In the genomic region with DNA sequence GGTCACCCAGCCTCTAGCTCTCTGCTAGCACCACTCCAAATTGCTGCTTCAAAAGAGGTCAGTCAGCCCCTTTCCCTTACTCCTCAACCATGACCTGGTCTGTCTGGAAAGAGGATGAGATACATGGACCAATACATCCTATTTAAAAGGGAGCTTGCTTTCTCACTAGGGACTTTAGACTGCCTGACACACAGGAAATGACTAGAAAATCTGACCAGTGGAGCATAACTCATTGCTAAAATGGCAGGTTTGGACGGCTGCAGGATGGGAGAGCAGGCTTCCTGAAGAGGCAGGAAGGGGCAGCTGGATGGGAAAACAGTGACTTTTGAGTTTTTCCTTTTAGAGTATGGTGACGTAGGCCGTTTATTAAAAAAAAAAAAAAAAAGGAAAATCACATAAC, we compare ENCODE assay signal across 8 cellular contexts. TPM values are rescaled to one million over a fixed set of nuclear protein-coding genes. Genes with fewer than 3 reads are reported as not detected.
DNase-seq lines count a peak whose midpoint lies in the region; ATAC-seq and TF ChIP-seq lines count a peak whose summit lies in the region.

No MANE protein-coding gene starts in this region.

- peak overlapping the region; percentile 45 for H3K4me2 ChIP-seq in HCT116 (ENCODE audit: low read length)

- no peaks in the 10 kb centered on the region for H3K9me3 Mint-ChIP-seq in activated naive CD8-positive, alpha-beta T cell (ENCODE audit: low read depth)

- H3K36me3 Mint-ChIP-seq in activated naive CD8-positive, alpha-beta T cell, result peaks cover 3% of the 10 kb centered on the region

- no peak overlapping the region for H3K9ac ChIP-seq in HCT116 (ENCODE audit: low read length)

- peaks cover 80% of the 10 kb centered on the region for H3K4me1 Mint-ChIP-seq in activated naive CD8-positive, alpha-beta T cell (ENCODE audit: low read depth)

- BruUV-seq in HCT116 (replicated peaks; lab: Mats Ljungman, UMichigan), result no TSS peak

- H3K4me3 Mint-ChIP-seq in activated naive CD8-positive, alpha-beta T cell, result peak overlapping the region; percentile 56

- TF ChIP-seq CTCF in HCT116 (IDR thresholded peaks at IDR 0.05 in 2 of 3, conservative IDR thresholded peaks at IDR 0.05 in 1 of 3; ENCODE audit: borderline replicate concordance in 1 of 3, insufficient read depth in 1 of 3, low read depth in 2 of 3, low read length in 2 of 3) (no peak), WERI-Rb-1 (IDR thresholded peaks at IDR 0.05; ENCODE audit: low read depth, low read length) (no peak)

- DNase-seq in DMS53 treated with DMSO at 0.1 percent for 48 hours (lab: John Stamatoyannopoulos, UW; ENCODE audit: unreplicated experiment) (peak; percentile 78), HCT116 (ENCODE audit: low read depth, low spot score) (no peak), NCI-H345 treated with DMSO at 0.1 percent for 48 hours (lab: John Stamatoyannopoulos, UW; ENCODE audit: unreplicated experiment) (no peak), substantia nigra (lab: John Stamatoyannopoulos, UW) (no peak), NCI-H345 (lab: John Stamatoyannopoulos, UW) (no peak), WERI-Rb-1 (no peak)

- intact Hi-C loops in HCT116 (cut with micrococcal nuclease), result no loop called here

- no peak overlapping the region for H2AFZ ChIP-seq in HCT116 (ENCODE audit: low read depth, low read length, poor library complexity, severe bottlenecking)

- H3K4me3 ChIP-seq in HCT116 (replicated peaks in 1 of 2; ENCODE audit: low read depth in 1 of 2, low read length in 2 of 2), result no peak overlapping the region
- no peak overlapping the region for H3K4me3 ChIP-seq in muscle layer of duodenum (ENCODE audit: low read depth in 1 of 2, low read length in 2 of 2)
- no peak overlapping the region for H3K4me3 ChIP-seq in WERI-Rb-1 (ENCODE audit: low read depth, low read length)

- H3K9me2 ChIP-seq in HCT116 (ENCODE audit: insufficient read depth), result no peaks in the 10 kb centered on the region

- H3K36me3 ChIP-seq in HCT116 (ENCODE audit: control insufficient read depth in 1 of 2, insufficient read depth in 2 of 2, low read length in 2 of 2) (no peaks in the 10 kb centered on the region), muscle layer of duodenum (ENCODE audit: control insufficient read depth in 1 of 2, insufficient read depth in 2 of 2, low read length in 2 of 2) (no peaks in the 10 kb centered on the region), WERI-Rb-1 (no peaks in the 10 kb centered on the region)

- H3K4me1 ChIP-seq in HCT116 (ENCODE audit: control insufficient read depth in 1 of 2, insufficient read depth in 2 of 2, low read length in 2 of 2) (peaks cover 22 to 41% of the 10 kb centered on the region in 2 experiments), muscle layer of duodenum (ENCODE audit: control insufficient read depth in 1 of 2, insufficient read depth in 2 of 2, low read length in 2 of 2) (peaks cover 27 to 28% of the 10 kb centered on the region in 2 donors)

- H4K20me1 ChIP-seq in HCT116 (ENCODE audit: insufficient read depth), result no peaks in the 10 kb centered on the region

- no peak for ATAC-seq in HCT116

- CTCF ChIA-PET in HCT116 (lab: Charles Lee), result interaction anchor here (1.5 kb wide), 1 partner anchor 32 kb away, joined by 5 read pairs; no protein-coding TSS in a partner anchor

- no peak for TF ChIP-seq POLR2A in HCT116 (IDR thresholded peaks at IDR 0.05; ENCODE audit: borderline replicate concordance, extremely low read depth, insufficient read depth, insufficient read length)

- peaks cover 7% of the 10 kb centered on the region; the same call in 1 of the 2 replicates for H3K79me2 ChIP-seq in HCT116 (ENCODE audit: insufficient read depth, low read length)

- H3K9me3 ChIP-seq in HCT116 (ENCODE audit: control insufficient read depth in 1 of 2, insufficient read depth in 1 of 2, low read depth in 1 of 2, low read length in 2 of 2), result no peaks in the 10 kb centered on the region
- H3K9me3 ChIP-seq in muscle layer of duodenum (ENCODE audit: control insufficient read depth in 1 of 2, low read length in 2 of 2), result no peaks in the 10 kb centered on the region
- no peaks in the 10 kb centered on the region for H3K9me3 ChIP-seq in WERI-Rb-1 (ENCODE audit: severe bottlenecking)

- no peak overlapping the region for H3K27ac ChIP-seq in HCT116 (ENCODE audit: low read depth, low read length)
- H3K27ac ChIP-seq in muscle layer of duodenum (ENCODE audit: low read length), result peak overlapping the region; percentile 9
- no peak overlapping the region for H3K27ac ChIP-seq in substantia nigra (ENCODE audit: low read depth, low read length, poor library complexity, severe bottlenecking)
- no peak overlapping the region for H3K27ac ChIP-seq in WERI-Rb-1

- POLR2A ChIA-PET in HCT116 (lab: Charles Lee), result no interaction called here

- no peaks in the 10 kb centered on the region for H3K27me3 Mint-ChIP-seq in activated naive CD8-positive, alpha-beta T cell

- H3K27me3 ChIP-seq in HCT116 (ENCODE audit: insufficient read depth, low read length) (no peaks in the 10 kb centered on the region), muscle layer of duodenum (ENCODE audit: low read depth, low read length) (no peaks in the 10 kb centered on the region), WERI-Rb-1 (ENCODE audit: insufficient read depth, low read depth, severe bottlenecking) (no peaks in the 10 kb centered on the region)

- no peak for TF ChIP-seq RAD21 in HCT116 (IDR thresholded peaks at IDR 0.05; ENCODE audit: low read depth)

- H3K27ac Mint-ChIP-seq in activated naive CD8-positive, alpha-beta T cell, result peak overlapping the region; percentile 73

- RAD21 ChIA-PET in HCT116 (lab: Charles Lee; ENCODE audit: low non-redundant PET in 1 of 2, low total read pairs in 2 of 2, uncharacterized antibody in 2 of 2, unreplicated experiment in 2 of 2), result no interaction called here

TF ChIP-seq in HCT116, 20 proteins besides CTCF, POLR2A, EP300 and RAD21:
- TF ChIP-seq, protein P1, sequence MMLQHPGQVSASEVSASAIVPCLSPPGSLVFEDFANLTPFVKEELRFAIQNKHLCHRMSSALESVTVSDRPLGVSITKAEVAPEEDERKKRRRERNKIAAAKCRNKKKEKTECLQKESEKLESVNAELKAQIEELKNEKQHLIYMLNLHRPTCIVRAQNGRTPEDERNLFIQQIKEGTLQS (IDR thresholded peaks at IDR 0.05), result no peak
- TF ChIP-seq ZFX (IDR thresholded peaks at IDR 0.05) (no peak), EZH2 (IDR thresholded peaks at IDR 0.05) (no peak), CEBPB (IDR thresholded peaks at IDR 0.05; ENCODE audit: low read depth) (no peak)

RNA-seq across cellular contexts. Expression of a gene that starts 25.3 kb away (rescaled TPM):
- 22.3 TPM for total RNA-seq in HCT116 (2021; ENCODE audit: unreplicated experiment)
- polyA plus RNA-seq in HCT116 (2012), result 21.8 and 42.9 TPM in 2 replicates

RNA-seq across cellular contexts. Expression of a gene that starts 40.0 kb away (rescaled TPM):
- total RNA-seq in HCT116 (2021; ENCODE audit: unreplicated experiment), result 49.1 TPM
- 57.6 and 69.9 TPM in 2 replicates for polyA plus RNA-seq in HCT116 (2012)
